8 cellular contexts compared by ENCODE assay signal in the genomic region with DNA sequence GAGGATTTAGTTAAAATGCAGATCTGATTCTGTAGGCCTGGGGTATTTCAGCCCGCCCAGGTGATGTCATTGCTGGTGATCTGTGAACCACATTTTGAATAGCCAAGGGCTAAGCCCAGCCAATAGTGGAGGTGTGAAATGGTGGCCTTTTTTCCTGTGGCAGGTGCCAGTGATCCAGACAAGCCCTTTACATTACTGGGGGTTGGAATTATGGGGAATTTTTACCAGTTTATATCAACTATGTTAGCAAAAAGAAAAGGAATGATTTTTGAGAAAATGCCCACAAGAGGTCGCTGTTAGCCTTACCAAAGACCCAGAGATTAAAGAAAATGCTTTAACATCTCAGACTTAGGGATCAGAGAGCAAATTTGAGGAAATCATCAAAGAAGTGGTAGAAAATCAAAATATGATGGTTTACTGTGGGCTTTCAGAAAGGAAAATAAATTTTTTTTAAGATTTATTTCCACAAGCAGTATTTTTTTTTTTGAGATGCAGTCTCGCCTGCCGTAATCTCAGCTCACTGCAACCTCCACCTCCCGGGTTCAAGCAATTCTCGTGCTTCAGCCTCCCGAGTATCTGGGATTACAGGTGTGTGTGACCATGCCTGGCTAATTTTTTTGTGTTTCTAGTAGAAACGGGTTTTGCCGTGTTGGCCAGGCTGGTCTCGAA. TPM values are rescaled to one million over a fixed set of nuclear protein-coding genes. Genes with fewer than 3 reads are reported as not detected.
DNase-seq lines count a peak whose midpoint lies in the region; ATAC-seq, FAIRE-seq and TF ChIP-seq lines count a peak whose summit lies in the region.

No MANE protein-coding gene starts in this region.

- CTCF ChIA-PET in GM10248 (lab: Yijun Ruan, JAX), result interaction anchor here (1.1 to 1.5 kb wide), 2 partner anchors 9 to 327 kb away, joined by 3 to 4 read pairs; no protein-coding TSS in a partner anchor

- H3K4me1 Mint-ChIP-seq in T-helper 17 cell, result peaks cover 14% of the 10 kb centered on the region

- POLR2A ChIA-PET in GM10248 (lab: Yijun Ruan, JAX), result no interaction called here

- TF ChIP-seq POLR2A in testis (IDR thresholded peaks at IDR 0.05), result no peak

- no peak overlapping the region for H3K4me3 ChIP-seq in testis

- intact Hi-C loops in testis (cut with DNase I; ENCODE audit: low total_unique reads), result no loop called here

- H3K27me3 ChIP-seq in testis, result no peaks in the 10 kb centered on the region

- no peaks in the 10 kb centered on the region for H3K36me3 Mint-ChIP-seq in T-helper 17 cell (ENCODE audit: low read depth)

- H3K27me3 Mint-ChIP-seq in T-helper 17 cell, result no peaks in the 10 kb centered on the region

- FAIRE-seq in islet of Langerhans (lab: Jason Lieb, UNC), result peak; percentile 94

- TF ChIP-seq CTCF in C4-2B (conservative IDR thresholded peaks at IDR 0.05) (peak; percentile 88), GM10248 (IDR thresholded peaks at IDR 0.05; ENCODE audit: control extremely low read depth, extremely low read depth, low read depth, missing control alignments) (peak; percentile 41), testis (IDR thresholded peaks at IDR 0.05) (peak; percentile 54 to 72 (median 61))

- H3K27ac ChIP-seq in C4-2B (no peak overlapping the region), testis (no peak overlapping the region)

- H3K9me3 ChIP-seq in testis, result no peaks in the 10 kb centered on the region
- H3K9me3 ChIP-seq in T-helper 17 cell (ENCODE audit: control insufficient read depth, low read length, poor library complexity, severe bottlenecking), result no peaks in the 10 kb centered on the region

- no peak overlapping the region for H3K4me3 Mint-ChIP-seq in T-helper 17 cell

- 82 to 83% methylated on average over 10 of the region's 10 CpGs for WGBS in testis, 2 donors

- H3K27ac Mint-ChIP-seq in T-helper 17 cell, result no peak overlapping the region

- ATAC-seq in T-helper 17 cell (no peak), left lobe of liver (no peak)

- H3K36me3 ChIP-seq in testis (ENCODE audit: low read depth, missing control alignments), result no peaks in the 10 kb centered on the region

- DNase-seq in GM10248 (ENCODE audit: extremely low spot score), result peak; percentile 40
- peak; percentile 64 for DNase-seq in NCI-H2171 treated with DMSO at 0.1 percent for 48 hours (lab: John Stamatoyannopoulos, UW)
- peak; percentile 62 for DNase-seq in amniotic epithelial cell (ENCODE audit: low read depth)
- no peak for DNase-seq in testis
- no peak for DNase-seq in T-helper 17 cell
- no peak for DNase-seq in left lobe of liver (ENCODE audit: low spot score)

- peaks cover 4% of the 10 kb centered on the region for H3K4me1 ChIP-seq in testis

RNA-seq across cellular contexts. Expression of gene VPS35L, which starts 3.9 kb away (rescaled TPM):
- total RNA-seq in testis (10 to 100 TPM; 76.1 to 88.9 TPM), T-helper 17 cell (10 to 100 TPM; 37.6 to 47.6 TPM), left lobe of liver (16.5 TPM)
- polyA plus RNA-seq in testis (ENCODE audit: insufficient read depth, low read depth, low replicate concordance), result 80.5 TPM

RNA-seq across cellular contexts. Expression of gene CCP110, which starts 35.6 kb away (rescaled TPM):
- total RNA-seq in testis (10 to 100 TPM; 31.0 to 54.2 TPM), T-helper 17 cell (10 to 100 TPM; 13.9 to 15.4 TPM), left lobe of liver (2.7 TPM)
- polyA plus RNA-seq in testis (ENCODE audit: insufficient read depth, low read depth, low replicate concordance), result 55.7 TPM

RNA-seq across cellular contexts. Expression of gene GDE1, which starts 37.5 kb away (rescaled TPM):
- total RNA-seq in testis (10 to 100 TPM; 42.4 to 44.1 TPM), T-helper 17 cell (10 to 100 TPM; 25.1 to 32.0 TPM), left lobe of liver (22.0 TPM)
- polyA plus RNA-seq in testis (ENCODE audit: insufficient read depth, low read depth, low replicate concordance), result 54.6 TPM

Comparison
In these comparisons a context has a peak if more than half of its experiments do, and no peak if none do; other contexts are left out.
1. DNase-seq: peak in GM10248 (single experiment), NCI-H2171 treated with DMSO at 0.1 percent for 48 hours (single experiment) and amniotic epithelial cell (single experiment); none in testis (single experiment), T-helper 17 cell (0 of 3) and left lobe of liver (single experiment).
2. Peak in every context shown above with its lines, with median percentiles within 50 percentile points of each other: CTCF ChIP-seq.